Comparison of ENCODE assay signal across 2 cellular contexts in the genomic region with DNA sequence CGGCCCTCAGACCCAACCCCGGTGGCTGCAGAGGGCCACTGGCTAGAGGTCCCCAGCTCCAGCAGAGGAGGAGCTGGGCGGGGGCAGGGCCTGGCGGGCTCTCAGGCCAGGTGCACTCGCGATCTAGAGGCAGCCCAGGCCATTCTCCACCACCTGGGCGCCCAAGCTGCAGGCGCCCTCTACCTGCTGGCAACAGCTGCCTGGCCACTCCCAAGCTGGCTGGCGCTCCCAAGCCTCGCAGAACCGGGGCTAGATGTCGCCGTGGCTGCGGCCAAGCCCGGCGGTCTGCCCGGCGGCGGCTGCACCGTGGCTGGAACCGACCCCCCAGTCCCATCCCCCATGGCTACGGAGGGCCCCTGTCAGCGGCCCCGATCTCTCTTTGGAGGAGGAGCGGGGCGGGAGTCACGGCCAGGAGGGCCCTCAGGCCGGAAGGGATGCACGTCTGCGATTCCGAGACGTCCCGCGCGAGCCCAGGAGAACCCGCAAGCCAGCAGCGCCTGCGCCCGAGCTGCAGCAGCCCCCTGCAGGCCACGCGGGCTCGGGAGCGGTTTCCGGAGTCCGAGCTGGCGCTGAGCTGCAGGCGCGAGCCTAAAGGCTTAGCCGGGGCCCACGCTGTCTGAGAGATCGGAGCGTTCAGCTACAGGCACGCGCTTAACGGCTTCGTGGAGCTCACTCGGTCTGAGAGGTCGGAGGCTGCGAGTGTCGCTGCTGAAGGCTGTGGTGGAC.
TF ChIP-seq lines count a peak whose summit lies in the region.

No MANE protein-coding gene starts in this region.

TF ChIP-seq in Ishikawa, 13 proteins besides CTCF, POLR2A, EP300 and RAD21 (continued from another document):
- TF ChIP-seq, protein P1, sequence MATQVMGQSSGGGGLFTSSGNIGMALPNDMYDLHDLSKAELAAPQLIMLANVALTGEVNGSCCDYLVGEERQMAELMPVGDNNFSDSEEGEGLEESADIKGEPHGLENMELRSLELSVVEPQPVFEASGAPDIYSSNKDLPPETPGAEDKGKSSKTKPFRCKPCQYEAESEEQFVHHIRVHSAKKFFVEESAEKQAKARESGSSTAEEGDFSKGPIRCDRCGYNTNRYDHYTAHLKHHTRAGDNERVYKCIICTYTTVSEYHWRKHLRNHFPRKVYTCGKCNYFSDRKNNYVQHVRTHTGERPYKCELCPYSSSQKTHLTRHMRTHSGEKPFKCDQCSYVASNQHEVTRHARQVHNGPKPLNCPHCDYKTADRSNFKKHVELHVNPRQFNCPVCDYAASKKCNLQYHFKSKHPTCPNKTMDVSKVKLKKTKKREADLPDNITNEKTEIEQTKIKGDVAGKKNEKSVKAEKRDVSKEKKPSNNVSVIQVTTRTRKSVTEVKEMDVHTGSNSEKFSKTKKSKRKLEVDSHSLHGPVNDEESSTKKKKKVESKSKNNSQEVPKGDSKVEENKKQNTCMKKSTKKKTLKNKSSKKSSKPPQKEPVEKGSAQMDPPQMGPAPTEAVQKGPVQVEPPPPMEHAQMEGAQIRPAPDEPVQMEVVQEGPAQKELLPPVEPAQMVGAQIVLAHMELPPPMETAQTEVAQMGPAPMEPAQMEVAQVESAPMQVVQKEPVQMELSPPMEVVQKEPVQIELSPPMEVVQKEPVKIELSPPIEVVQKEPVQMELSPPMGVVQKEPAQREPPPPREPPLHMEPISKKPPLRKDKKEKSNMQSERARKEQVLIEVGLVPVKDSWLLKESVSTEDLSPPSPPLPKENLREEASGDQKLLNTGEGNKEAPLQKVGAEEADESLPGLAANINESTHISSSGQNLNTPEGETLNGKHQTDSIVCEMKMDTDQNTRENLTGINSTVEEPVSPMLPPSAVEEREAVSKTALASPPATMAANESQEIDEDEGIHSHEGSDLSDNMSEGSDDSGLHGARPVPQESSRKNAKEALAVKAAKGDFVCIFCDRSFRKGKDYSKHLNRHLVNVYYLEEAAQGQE (IDR thresholded peaks at IDR 0.05; ENCODE audit: low read depth) = no peak
- TF ChIP-seq TCF12 (IDR thresholded peaks at IDR 0.05; ENCODE audit: low read depth) = peak; percentile 48; the same call in 1 of the 2 replicates
- peak; percentile 18; the same call in 1 of the 2 replicates for TF ChIP-seq TEAD4 (IDR thresholded peaks at IDR 0.05)
- TF ChIP-seq FOXM1 (IDR thresholded peaks at IDR 0.05; ENCODE audit: borderline replicate concordance, low read depth) = no peak
- TF ChIP-seq EGR1 (IDR thresholded peaks at IDR 0.05) = 0 out of 2 replicates have a peak, but pooled peaks have one; percentile 8
- TF ChIP-seq TAF1 (IDR thresholded peaks at IDR 0.05; ENCODE audit: low read depth) = no peak
- no peak for TF ChIP-seq YY1 (IDR thresholded peaks at IDR 0.05; ENCODE audit: low read depth)

TF ChIP-seq in GM12878, 131 proteins besides CTCF, POLR2A, EP300 and RAD21 (continued from another document):
- TF ChIP-seq BHLHE40 (IDR thresholded peaks at IDR 0.05; ENCODE audit: borderline replicate concordance in 1 of 2, low read depth in 2 of 2, low read length in 1 of 2) (peak in 1 of 2 experiments; percentile 45; a peak in 2 of 4 replicates), EED (IDR thresholded peaks at IDR 0.05; ENCODE audit: low read depth) (peak; percentile 34; the same call in 1 of the 2 replicates), RUNX3 (IDR thresholded peaks at IDR 0.05; ENCODE audit: low read length) (peak; percentile 32; the same call in 1 of the 2 replicates), GABPA (IDR thresholded peaks at IDR 0.05; ENCODE audit: low read depth) (peak; percentile 74; the same call in 1 of the 2 replicates), RB1 (IDR thresholded peaks at IDR 0.05; ENCODE audit: borderline replicate concordance) (no peak), IKZF2 (IDR thresholded peaks at IDR 0.05) (peak in 1 of 2 experiments; percentile 23; a peak in 1 of 4 replicates), ZNF217 (IDR thresholded peaks at IDR 0.05) (peak; percentile 60; the same call in 1 of the 2 replicates), NFXL1 (IDR thresholded peaks at IDR 0.05; ENCODE audit: borderline replicate concordance) (no peak)
- TF ChIP-seq, protein P2, sequence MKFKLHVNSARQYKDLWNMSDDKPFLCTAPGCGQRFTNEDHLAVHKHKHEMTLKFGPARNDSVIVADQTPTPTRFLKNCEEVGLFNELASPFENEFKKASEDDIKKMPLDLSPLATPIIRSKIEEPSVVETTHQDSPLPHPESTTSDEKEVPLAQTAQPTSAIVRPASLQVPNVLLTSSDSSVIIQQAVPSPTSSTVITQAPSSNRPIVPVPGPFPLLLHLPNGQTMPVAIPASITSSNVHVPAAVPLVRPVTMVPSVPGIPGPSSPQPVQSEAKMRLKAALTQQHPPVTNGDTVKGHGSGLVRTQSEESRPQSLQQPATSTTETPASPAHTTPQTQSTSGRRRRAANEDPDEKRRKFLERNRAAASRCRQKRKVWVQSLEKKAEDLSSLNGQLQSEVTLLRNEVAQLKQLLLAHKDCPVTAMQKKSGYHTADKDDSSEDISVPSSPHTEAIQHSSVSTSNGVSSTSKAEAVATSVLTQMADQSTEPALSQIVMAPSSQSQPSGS (IDR thresholded peaks at IDR 0.05; ENCODE audit: low read length) = no peak
- TF ChIP-seq, protein P3, sequence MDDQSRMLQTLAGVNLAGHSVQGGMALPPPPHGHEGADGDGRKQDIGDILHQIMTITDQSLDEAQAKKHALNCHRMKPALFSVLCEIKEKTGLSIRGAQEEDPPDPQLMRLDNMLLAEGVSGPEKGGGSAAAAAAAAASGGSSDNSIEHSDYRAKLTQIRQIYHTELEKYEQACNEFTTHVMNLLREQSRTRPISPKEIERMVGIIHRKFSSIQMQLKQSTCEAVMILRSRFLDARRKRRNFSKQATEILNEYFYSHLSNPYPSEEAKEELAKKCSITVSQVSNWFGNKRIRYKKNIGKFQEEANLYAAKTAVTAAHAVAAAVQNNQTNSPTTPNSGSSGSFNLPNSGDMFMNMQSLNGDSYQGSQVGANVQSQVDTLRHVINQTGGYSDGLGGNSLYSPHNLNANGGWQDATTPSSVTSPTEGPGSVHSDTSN (IDR thresholded peaks at IDR 0.05; ENCODE audit: insufficient replicate concordance, low read depth, low read length) = no peak
- TF ChIP-seq, protein P4, sequence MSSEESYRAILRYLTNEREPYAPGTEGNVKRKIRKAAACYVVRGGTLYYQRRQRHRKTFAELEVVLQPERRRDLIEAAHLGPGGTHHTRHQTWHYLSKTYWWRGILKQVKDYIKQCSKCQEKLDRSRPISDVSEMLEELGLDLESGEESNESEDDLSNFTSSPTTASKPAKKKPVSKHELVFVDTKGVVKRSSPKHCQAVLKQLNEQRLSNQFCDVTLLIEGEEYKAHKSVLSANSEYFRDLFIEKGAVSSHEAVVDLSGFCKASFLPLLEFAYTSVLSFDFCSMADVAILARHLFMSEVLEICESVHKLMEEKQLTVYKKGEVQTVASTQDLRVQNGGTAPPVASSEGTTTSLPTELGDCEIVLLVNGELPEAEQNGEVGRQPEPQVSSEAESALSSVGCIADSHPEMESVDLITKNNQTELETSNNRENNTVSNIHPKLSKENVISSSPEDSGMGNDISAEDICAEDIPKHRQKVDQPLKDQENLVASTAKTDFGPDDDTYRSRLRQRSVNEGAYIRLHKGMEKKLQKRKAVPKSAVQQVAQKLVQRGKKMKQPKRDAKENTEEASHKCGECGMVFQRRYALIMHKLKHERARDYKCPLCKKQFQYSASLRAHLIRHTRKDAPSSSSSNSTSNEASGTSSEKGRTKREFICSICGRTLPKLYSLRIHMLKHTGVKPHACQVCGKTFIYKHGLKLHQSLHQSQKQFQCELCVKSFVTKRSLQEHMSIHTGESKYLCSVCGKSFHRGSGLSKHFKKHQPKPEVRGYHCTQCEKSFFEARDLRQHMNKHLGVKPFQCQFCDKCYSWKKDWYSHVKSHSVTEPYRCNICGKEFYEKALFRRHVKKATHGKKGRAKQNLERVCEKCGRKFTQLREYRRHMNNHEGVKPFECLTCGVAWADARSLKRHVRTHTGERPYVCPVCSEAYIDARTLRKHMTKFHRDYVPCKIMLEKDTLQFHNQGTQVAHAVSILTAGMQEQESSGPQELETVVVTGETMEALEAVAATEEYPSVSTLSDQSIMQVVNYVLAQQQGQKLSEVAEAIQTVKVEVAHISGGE (CRISPR knock-in tag; IDR thresholded peaks at IDR 0.05) = no peak
- TF ChIP-seq, protein P5, sequence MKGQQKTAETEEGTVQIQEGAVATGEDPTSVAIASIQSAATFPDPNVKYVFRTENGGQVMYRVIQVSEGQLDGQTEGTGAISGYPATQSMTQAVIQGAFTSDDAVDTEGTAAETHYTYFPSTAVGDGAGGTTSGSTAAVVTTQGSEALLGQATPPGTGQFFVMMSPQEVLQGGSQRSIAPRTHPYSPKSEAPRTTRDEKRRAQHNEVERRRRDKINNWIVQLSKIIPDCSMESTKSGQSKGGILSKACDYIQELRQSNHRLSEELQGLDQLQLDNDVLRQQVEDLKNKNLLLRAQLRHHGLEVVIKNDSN (IDR thresholded peaks at IDR 0.05; ENCODE audit: borderline replicate concordance, extremely low read length, insufficient read depth, low read depth, low read length) = no peak
TF ChIP-seq in GM12878: peak in this region for 8.
